Comparison of ENCODE assay signal across 8 cellular contexts in the genomic region with DNA sequence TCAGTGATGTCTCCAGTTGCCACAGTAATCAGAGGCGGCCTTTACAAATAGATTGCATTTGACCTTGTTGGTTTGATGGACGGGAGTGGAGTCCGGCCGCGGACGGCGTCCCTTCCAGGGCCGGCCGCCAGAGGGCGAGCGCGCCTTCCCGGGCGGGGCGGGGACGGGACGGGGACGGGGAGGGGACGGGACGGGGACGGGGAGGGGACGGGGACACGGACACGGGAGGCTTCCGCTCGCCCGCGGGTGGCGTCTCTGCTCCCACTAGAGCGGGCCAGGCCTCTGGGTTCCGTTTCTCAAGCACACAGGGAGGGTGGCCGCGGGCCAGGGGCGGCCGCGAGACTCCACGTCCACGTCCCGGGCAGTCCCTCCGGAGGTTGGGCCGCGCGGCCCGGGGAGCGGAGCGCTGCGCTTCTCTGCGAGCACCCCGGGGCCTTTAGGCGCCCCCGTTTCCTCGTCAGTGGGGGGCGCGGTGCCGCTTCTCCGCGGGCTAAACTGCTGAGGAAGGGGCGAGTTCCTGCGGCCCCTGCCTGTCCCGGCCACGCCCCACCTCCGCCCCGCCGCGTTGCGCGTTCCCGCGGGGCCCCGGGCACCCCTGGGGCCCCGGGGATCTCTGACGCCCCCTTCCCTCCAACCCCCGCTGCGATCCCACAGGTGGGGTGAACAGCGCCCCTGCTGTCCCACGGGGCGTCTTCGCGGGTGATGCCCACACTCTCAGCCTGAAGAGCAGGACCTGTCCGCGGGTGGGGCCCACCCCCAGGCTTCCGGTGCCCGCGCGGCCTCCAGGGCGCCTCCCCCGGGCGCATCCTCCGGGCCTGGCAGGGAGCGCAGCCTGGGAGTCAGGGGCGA.
DNase-seq lines count a peak whose midpoint lies in the region; ATAC-seq and TF ChIP-seq lines count a peak whose summit lies in the region.

No MANE protein-coding gene starts in this region.

- no peaks in the 10 kb centered on the region for H3K4me1 ChIP-seq in OCI-LY1 (ENCODE audit: insufficient read depth, low read length, severe bottlenecking)
- H3K4me1 ChIP-seq in gastroesophageal sphincter: peaks cover 0 to 21% (median 0%) of the 10 kb centered on the region in 3 donors
- H3K4me1 ChIP-seq in osteoblast (ENCODE audit: insufficient read depth, low read length): peaks cover 2% of the 10 kb centered on the region
- peaks cover 17% of the 10 kb centered on the region for H3K4me1 ChIP-seq in thymus (ENCODE audit: control insufficient read depth, insufficient read depth, low read length)

- TF ChIP-seq CTCF in OCI-LY1 (IDR thresholded peaks at IDR 0.05; ENCODE audit: low read length) (peak; percentile 40), gastroesophageal sphincter (IDR thresholded peaks at IDR 0.05) (peak; percentile 27 to 92 (median 70)), osteoblast (IDR thresholded peaks at IDR 0.05; ENCODE audit: extremely low read depth, low read depth, low read length) (peak; percentile 48)

- DNase-seq in CMK (ENCODE audit: low read depth) (peak; percentile 8), osteoblast (ENCODE audit: insufficient read length, low spot score, missing footprints) (peak; percentile 97)
- DNase-seq in activated effector memory CD4-positive, alpha-beta T cell treated with anti-CD3 and anti-CD28 coated beads, Interleukin-2, amount 50 U/mL, for 16 hours: peak; percentile 92

- no peaks in the 10 kb centered on the region for H3K9me3 ChIP-seq in OCI-LY1 (ENCODE audit: low read length)
- no peaks in the 10 kb centered on the region for H3K9me3 ChIP-seq in gastroesophageal sphincter
- H3K9me3 ChIP-seq in osteoblast (ENCODE audit: low read depth, low read length): no peaks in the 10 kb centered on the region
- H3K9me3 ChIP-seq in thymus (ENCODE audit: control insufficient read depth): no peaks in the 10 kb centered on the region

- H3K9me2 ChIP-seq in OCI-LY1 (ENCODE audit: low read depth, low read length): no peaks in the 10 kb centered on the region

- H4K20me1 ChIP-seq in OCI-LY1 (ENCODE audit: insufficient read depth, low read length) (no peaks in the 10 kb centered on the region), osteoblast (ENCODE audit: insufficient read depth, low read length) (no peaks in the 10 kb centered on the region)

- no peak for TF ChIP-seq EP300 in gastroesophageal sphincter (IDR thresholded peaks at IDR 0.05)

- TF ChIP-seq POLR2A in gastroesophageal sphincter (IDR thresholded peaks at IDR 0.05): peak in 1 of 2 donors; percentile 12

- H3K27me3 ChIP-seq in OCI-LY1 (ENCODE audit: insufficient read depth, low read length) (no peaks in the 10 kb centered on the region), gastroesophageal sphincter (peaks cover 8% of the 10 kb centered on the region), osteoblast (ENCODE audit: insufficient read depth, low read length) (no peaks in the 10 kb centered on the region), thymus (ENCODE audit: control insufficient read depth, insufficient read depth) (no peaks in the 10 kb centered on the region)

- ATAC-seq in GM21717 (IDR thresholded peaks at IDR 0.05; ENCODE audit: unreplicated experiment): peak; percentile 59
- peak; percentile 82 for ATAC-seq in gastroesophageal sphincter
- no peak for ATAC-seq in HG03378 (IDR thresholded peaks at IDR 0.05; ENCODE audit: unreplicated experiment)

- H3K36me3 ChIP-seq in OCI-LY1 (ENCODE audit: insufficient read depth, low read length): no peaks in the 10 kb centered on the region
- no peaks in the 10 kb centered on the region for H3K36me3 ChIP-seq in gastroesophageal sphincter
- no peaks in the 10 kb centered on the region for H3K36me3 ChIP-seq in osteoblast (ENCODE audit: insufficient read depth, low read length)
- H3K36me3 ChIP-seq in thymus (ENCODE audit: control insufficient read depth, insufficient read depth): no peaks in the 10 kb centered on the region

- whole genome bisulfite sequencing in gastroesophageal sphincter (ENCODE audit: low coverage in 1 of 2), 2 donors: 15% methylated on average over 15 of the region's 91 CpGs; no CpG with 5 or more reads in 1 of the 2 donors
- WGBS in thymus: 2% methylated on average over 91 of the region's 91 CpGs

- H3K79me2 ChIP-seq in OCI-LY1 (ENCODE audit: insufficient read depth, low read length) (no peaks in the 10 kb centered on the region), osteoblast (ENCODE audit: insufficient read depth, low read length) (no peaks in the 10 kb centered on the region)

- peak overlapping the region; percentile 50 for H3K4me3 ChIP-seq in OCI-LY1 (ENCODE audit: low read depth, low read length, poor library complexity, severe bottlenecking)
- H3K4me3 ChIP-seq in gastroesophageal sphincter: peak overlapping the region; percentile 69 to 73
- peak overlapping the region; percentile 56 for H3K4me3 ChIP-seq in osteoblast (ENCODE audit: insufficient read depth, low read length)
- peak overlapping the region; percentile 81 for H3K4me3 ChIP-seq in thymus (ENCODE audit: low read length)

- no peaks in the 10 kb centered on the region for H3F3A ChIP-seq in OCI-LY1 (ENCODE audit: insufficient read depth, low read length)

- H2AFZ ChIP-seq in OCI-LY1 (ENCODE audit: low read length) (no peak overlapping the region), osteoblast (ENCODE audit: low read length) (peak overlapping the region; percentile 62)

- H3K4me2 ChIP-seq in OCI-LY1 (ENCODE audit: low read length): peak overlapping the region; percentile 23; the same call in 1 of the 2 replicates
- H3K4me2 ChIP-seq in osteoblast (ENCODE audit: insufficient read depth, low read length): peak overlapping the region; percentile 61

- H3K27ac ChIP-seq in OCI-LY1 (ENCODE audit: low read depth, low read length, poor library complexity, severe bottlenecking) (no peak overlapping the region), gastroesophageal sphincter (peak overlapping the region in 3 of 4 donors; percentile 18 to 79 (median 28)), osteoblast (ENCODE audit: low read depth, low read length) (no peak overlapping the region), thymus (ENCODE audit: low read depth) (peak overlapping the region; percentile 61)

- H3K9ac ChIP-seq in OCI-LY1 (ENCODE audit: low read length): no peak overlapping the region

Comparison
In these comparisons a context has a peak if more than half of its experiments do, and no peak if none do; other contexts are left out.
1. DNase-seq: peak in every context shown above with its lines; median percentile 97 in osteoblast; 92 in activated effector memory CD4-positive, alpha-beta T cell treated with anti-CD3 and anti-CD28 coated beads, Interleukin-2, amount 50 U/mL, for 16 hours; 8 in CMK.
2. H3K27ac ChIP-seq: peak in gastroesophageal sphincter (3 of 4) and thymus (single experiment); none in OCI-LY1 (single experiment) and osteoblast (single experiment).
3. Peak in every context shown above with its lines, with median percentiles within 50 percentile points of each other: H3K4me3 ChIP-seq and CTCF ChIP-seq.